18 cellular contexts compared by ENCODE assay signal in genomic region chr9:69466151-69466550, GRCh38.
DNase-seq lines count a peak whose midpoint lies in the region; ATAC-seq, FAIRE-seq and TF ChIP-seq lines count a peak whose summit lies in the region.
"Had no signal": no experiment of that assay in that cellular context is flagged by ENCODE, and none has a peak within 500 bp of the region (broad histone marks: within the 10 kb centered on the region; RNA-seq: fewer than 3 reads in every experiment).

No MANE protein-coding gene starts in this region.

- TF ChIP-seq CTCF in astrocyte (IDR thresholded peaks at IDR 0.05; ENCODE audit: insufficient read depth, low read depth, low read length) (no peak), tibial nerve (IDR thresholded peaks at IDR 0.05) (no peak)

- DNase-seq in stimulated activated naive CD8-positive, alpha-beta T cell treated with anti-CD3 and anti-CD28 coated beads, Interleukin-15, amount 100 ng/mL, for 72 hours = no peak
- DNase-seq in stimulated activated naive CD8-positive, alpha-beta T cell treated with anti-CD3 and anti-CD28 coated beads, Interleukin-15, Interleukin-2, amounts not matched to agents 100 U/mL and 50 U/mL, for 24 hours = no peak
- DNase-seq in astrocyte (ENCODE audit: low read depth) (peak; percentile 69), kidney tubule cell (ENCODE audit: low spot score) (peak; percentile 43), tibial nerve (ENCODE audit: low spot score in 2 of 2) (no peak), T-cell (no peak)
- DNase-seq: activated effector memory CD4-positive, alpha-beta T cell treated with anti-CD3 and anti-CD28 coated beads, Interleukin-2, amount 50 U/mL, for 16 hours; effector CD4-positive, alpha-beta T cell; hippocampal formation; naive thymus-derived CD8-positive, alpha-beta T cell; NCI-H526; stimulated activated CD4-positive, alpha-beta T cell treated with anti-CD3 and anti-CD28 coated beads, Interleukin-12 subunit alpha, Interleukin-12 subunit beta, amount 100 ng/mL, for 4 hours had no signal

- CTCF ChIA-PET in T-cell (lab: Charles Lee) = no interaction called here

- POLR2A ChIA-PET in T-cell (lab: Charles Lee) = interaction anchor here in 1 of 2 donors (0.6 kb wide), 1 partner anchor 70 kb away, joined by 3 read pairs; no protein-coding TSS in a partner anchor

- H3K36me3 ChIP-seq in astrocyte (ENCODE audit: insufficient read depth, low read length) (no peaks in the 10 kb centered on the region), tibial nerve (peaks cover 0 to 25% (median 0%) of the 10 kb centered on the region in 3 donors)

- TF ChIP-seq EP300 in tibial nerve (IDR thresholded peaks at IDR 0.05) = no peak

- H3K4me3 ChIP-seq in astrocyte (ENCODE audit: insufficient read depth, low read depth, low read length) = no peak overlapping the region
- H3K4me3 ChIP-seq in tibial nerve = no peak overlapping the region

- H3K4me2 ChIP-seq in astrocyte (ENCODE audit: low read length) = no peak overlapping the region

- no peaks in the 10 kb centered on the region for H3K4me1 Mint-ChIP-seq in stimulated activated naive CD8-positive, alpha-beta T cell treated with anti-CD3 and anti-CD28 coated beads, Interleukin-15, amount 100 ng/mL, for 72 hours
- H3K4me1 Mint-ChIP-seq in astrocyte (ENCODE audit: low read depth, unreplicated experiment) = no peaks in the 10 kb centered on the region
- H3K4me1 Mint-ChIP-seq in T-cell = no peaks in the 10 kb centered on the region
- H3K4me1 Mint-ChIP-seq: central memory CD8-positive, alpha-beta T cell; memory B cell; naive thymus-derived CD8-positive, alpha-beta T cell had no signal

- H3K9me3 ChIP-seq in astrocyte (ENCODE audit: insufficient read depth, low read depth, low read length) (no peaks in the 10 kb centered on the region), tibial nerve (no peaks in the 10 kb centered on the region)

- no peaks in the 10 kb centered on the region for H3K27me3 Mint-ChIP-seq in stimulated activated naive CD8-positive, alpha-beta T cell treated with anti-CD3 and anti-CD28 coated beads, Interleukin-15, amount 100 ng/mL, for 72 hours
- H3K27me3 Mint-ChIP-seq in astrocyte (ENCODE audit: low read depth, unreplicated experiment) (peaks cover 15% of the 10 kb centered on the region), T-cell (no peaks in the 10 kb centered on the region)

- ATAC-seq in stimulated activated naive CD8-positive, alpha-beta T cell treated with anti-CD3 and anti-CD28 coated beads, Interleukin-15, amount 100 ng/mL, for 72 hours = peak; percentile 17
- no peak for ATAC-seq in stimulated activated naive CD8-positive, alpha-beta T cell treated with anti-CD3 and anti-CD28 coated beads, Interleukin-15, Interleukin-2, amounts not matched to agents 100 U/mL and 50 U/mL, for 24 hours
- ATAC-seq in T-cell (replicated peaks in 1 of 4) (no peak), GM21576 (IDR thresholded peaks at IDR 0.05; ENCODE audit: unreplicated experiment) (no peak), HG03175 (IDR thresholded peaks at IDR 0.05; ENCODE audit: unreplicated experiment) (no peak)

- 81 to 84% methylated on average over 8 of the region's 8 CpGs for WGBS in tibial nerve, 2 donors

- H3K79me2 ChIP-seq in astrocyte (ENCODE audit: insufficient read depth, low read length) = no peaks in the 10 kb centered on the region

- no peaks in the 10 kb centered on the region for H3K9me3 Mint-ChIP-seq in stimulated activated naive CD8-positive, alpha-beta T cell treated with anti-CD3 and anti-CD28 coated beads, Interleukin-15, amount 100 ng/mL, for 72 hours
- H3K9me3 Mint-ChIP-seq in astrocyte (ENCODE audit: unreplicated experiment) (no peaks in the 10 kb centered on the region), T-cell (no peaks in the 10 kb centered on the region)
- H3K9me3 Mint-ChIP-seq: central memory CD8-positive, alpha-beta T cell; memory B cell; naive thymus-derived CD8-positive, alpha-beta T cell; T-helper 1 cell treated with Interleukin-12 subunit alpha and Interleukin-12 subunit beta and Interleukin-4 antibody, amounts not matched to agents 30 μg/mL and 1 μg/mL, for 36 hours had no signal

- no peaks in the 10 kb centered on the region for H4K20me1 ChIP-seq in astrocyte (ENCODE audit: insufficient read depth, low read length)

- no peak overlapping the region for H3K4me3 Mint-ChIP-seq in stimulated activated naive CD8-positive, alpha-beta T cell treated with anti-CD3 and anti-CD28 coated beads, Interleukin-15, amount 100 ng/mL, for 72 hours
- H3K4me3 Mint-ChIP-seq in astrocyte (ENCODE audit: unreplicated experiment) (no peak overlapping the region), T-cell (no peak overlapping the region)
- H3K4me3 Mint-ChIP-seq: central memory CD8-positive, alpha-beta T cell; memory B cell; naive thymus-derived CD8-positive, alpha-beta T cell; T-helper 1 cell treated with Interleukin-12 subunit alpha and Interleukin-12 subunit beta and Interleukin-4 antibody, amounts not matched to agents 30 μg/mL and 1 μg/mL, for 36 hours had no signal

- H3K27me3 ChIP-seq in astrocyte (ENCODE audit: insufficient read depth, low read length) = no peaks in the 10 kb centered on the region
- no peaks in the 10 kb centered on the region for H3K27me3 ChIP-seq in tibial nerve

- H3K27ac ChIP-seq in astrocyte (ENCODE audit: low read depth, low read length) (no peak overlapping the region), tibial nerve (peak overlapping the region in 3 of 4 donors; percentile 21 to 54 (median 44))

- H3K36me3 Mint-ChIP-seq in astrocyte (ENCODE audit: low read depth, unreplicated experiment) (peaks cover 7% of the 10 kb centered on the region), T-cell (peaks cover 7% of the 10 kb centered on the region)
- H3K36me3 Mint-ChIP-seq: memory B cell; naive thymus-derived CD8-positive, alpha-beta T cell had no signal

- FAIRE-seq in astrocyte (lab: Jason Lieb, UNC) = no peak
- FAIRE-seq: keratinocyte had no signal

- no peak overlapping the region for H2AFZ ChIP-seq in astrocyte (ENCODE audit: low read depth, low read length)

- H3K4me1 ChIP-seq in astrocyte (ENCODE audit: insufficient read depth, low read length) (peaks cover under 1% of the 10 kb centered on the region), tibial nerve (peaks cover 0 to 28% (median 0%) of the 10 kb centered on the region in 4 donors)

- TF ChIP-seq POLR2A in tibial nerve (IDR thresholded peaks at IDR 0.05) = no peak

- no peak overlapping the region for H3K27ac Mint-ChIP-seq in stimulated activated naive CD8-positive, alpha-beta T cell treated with anti-CD3 and anti-CD28 coated beads, Interleukin-15, amount 100 ng/mL, for 72 hours
- H3K27ac Mint-ChIP-seq in astrocyte (ENCODE audit: unreplicated experiment) (no peak overlapping the region), T-cell (no peak overlapping the region)
- H3K27ac Mint-ChIP-seq: memory B cell; naive thymus-derived CD8-positive, alpha-beta T cell; T-helper 1 cell treated with Interleukin-12 subunit alpha and Interleukin-12 subunit beta and Interleukin-4 antibody, amounts not matched to agents 30 μg/mL and 1 μg/mL, for 36 hours had no signal

- no peak overlapping the region for H3K9ac ChIP-seq in astrocyte (ENCODE audit: low read length)

Comparison
In these comparisons a context has a peak if more than half of its experiments do, and no peak if none do; other contexts are left out.
1. DNase-seq: peak in astrocyte (single experiment) and kidney tubule cell (single experiment); none in stimulated activated naive CD8-positive, alpha-beta T cell treated with anti-CD3 and anti-CD28 coated beads, Interleukin-15, amount 100 ng/mL, for 72 hours (0 of 2), stimulated activated naive CD8-positive, alpha-beta T cell treated with anti-CD3 and anti-CD28 coated beads, Interleukin-15, Interleukin-2, amounts not matched to agents 100 U/mL and 50 U/mL, for 24 hours (single experiment), tibial nerve (0 of 2) and T-cell (0 of 34).